18 cellular contexts compared by ENCODE assay signal in genomic region chr4:122500852-122501501, GRCh38. TPM values are rescaled to one million over a fixed set of nuclear protein-coding genes. Genes with fewer than 3 reads are reported as not detected.
A peak's percentile ranks its signal among the peaks of the same experiment; 100 is the strongest.
DNase-seq lines count a peak whose midpoint lies in the region; ATAC-seq and TF ChIP-seq lines count a peak whose summit lies in the region.
"Had no signal": no experiment of that assay in that cellular context is flagged by ENCODE, and none has a peak within 500 bp of the region (broad histone marks: within the 10 kb centered on the region; RNA-seq: fewer than 3 reads in every experiment).

No MANE protein-coding gene starts in this region.

- no peak overlapping the region for H3K4me3 Mint-ChIP-seq in endodermal cell
- H3K4me3 Mint-ChIP-seq in activated naive CD4-positive, alpha-beta T cell treated with anti-CD3 and anti-CD28 coated beads, Interleukin-2, amount 10 ng/mL, durations not matched to agents 7 days and 5 days = no peak overlapping the region
- H3K4me3 Mint-ChIP-seq: effector memory CD8-positive, alpha-beta T cell; nephron had no signal

- peaks cover 3% of the 10 kb centered on the region for H3K4me1 Mint-ChIP-seq in endodermal cell
- H3K4me1 Mint-ChIP-seq in activated naive CD4-positive, alpha-beta T cell treated with anti-CD3 and anti-CD28 coated beads, Interleukin-2, amount 10 ng/mL, durations not matched to agents 7 days and 5 days = peaks cover 21% of the 10 kb centered on the region
- H3K4me1 Mint-ChIP-seq: nephron had no signal

- H3K4me3 ChIP-seq in endodermal cell (ENCODE audit: low read length) = no peak overlapping the region
- H3K4me3 ChIP-seq: BLaER1 treated with 17β-estradiol and CSF1 and Interleukin-3, amounts not matched to agents 10 nM and 100 nM; skin epidermis had no signal

- no peaks in the 10 kb centered on the region for H3K36me3 ChIP-seq in endodermal cell (ENCODE audit: control insufficient read depth, insufficient read depth, low read length)
- H3K36me3 ChIP-seq: BLaER1 treated with 17β-estradiol and CSF1 and Interleukin-3, amounts not matched to agents 10 nM and 100 nM had no signal

- H3K27me3 ChIP-seq in endodermal cell (ENCODE audit: control insufficient read depth, insufficient read depth, low read length, poor library complexity, severe bottlenecking) = no peaks in the 10 kb centered on the region
- H3K27me3 ChIP-seq: BLaER1 treated with 17β-estradiol and CSF1 and Interleukin-3, amounts not matched to agents 10 nM and 100 nM had no signal

- CTCF ChIA-PET in activated naive CD4-positive, alpha-beta T cell treated with anti-CD3 and anti-CD28 coated beads, Interleukin-2, amount 10 ng/mL, durations not matched to agents 7 days and 5 days (lab: Charles Lee) = no interaction called here

- no peak for ATAC-seq in HG03565 (IDR thresholded peaks at IDR 0.05; ENCODE audit: unreplicated experiment)
- ATAC-seq: effector memory CD8-positive, alpha-beta T cell had no signal

- H3K4me1 ChIP-seq in endodermal cell (ENCODE audit: control insufficient read depth, insufficient read depth, low read length) = no peaks in the 10 kb centered on the region
- H3K4me1 ChIP-seq: BLaER1 treated with 17β-estradiol and CSF1 and Interleukin-3, amounts not matched to agents 10 nM and 100 nM had no signal

- no peaks in the 10 kb centered on the region for H3K27me3 Mint-ChIP-seq in endodermal cell (ENCODE audit: insufficient read depth)
- no peaks in the 10 kb centered on the region for H3K27me3 Mint-ChIP-seq in activated naive CD4-positive, alpha-beta T cell treated with anti-CD3 and anti-CD28 coated beads, Interleukin-2, amount 10 ng/mL, durations not matched to agents 7 days and 5 days

- no peak overlapping the region for H3K9ac ChIP-seq in endodermal cell (ENCODE audit: extremely low read depth, low read length, poor library complexity, severe bottlenecking)
- H3K9ac ChIP-seq: BLaER1 treated with 17β-estradiol and CSF1 and Interleukin-3, amounts not matched to agents 10 nM and 100 nM; SK-N-SH had no signal

- 90 to 97% methylated on average over 4 of the region's 4 CpGs for WGBS in endodermal cell (ENCODE audit: insufficient coverage in 1 of 2, insufficient read length in 1 of 2), 2 experiments

- H3K27ac Mint-ChIP-seq in endodermal cell = no peak overlapping the region
- H3K27ac Mint-ChIP-seq in activated naive CD4-positive, alpha-beta T cell treated with anti-CD3 and anti-CD28 coated beads, Interleukin-2, amount 10 ng/mL, durations not matched to agents 7 days and 5 days = no peak overlapping the region
- H3K27ac Mint-ChIP-seq: effector memory CD8-positive, alpha-beta T cell; nephron had no signal

- no peaks in the 10 kb centered on the region for H3K36me3 Mint-ChIP-seq in endodermal cell (ENCODE audit: low read depth)
- no peaks in the 10 kb centered on the region for H3K36me3 Mint-ChIP-seq in activated naive CD4-positive, alpha-beta T cell treated with anti-CD3 and anti-CD28 coated beads, Interleukin-2, amount 10 ng/mL, durations not matched to agents 7 days and 5 days

- no peak overlapping the region for H3K27ac ChIP-seq in endodermal cell (ENCODE audit: low read depth, low read length)
- H3K27ac ChIP-seq: BLaER1 treated with 17β-estradiol and CSF1 and Interleukin-3, amounts not matched to agents 10 nM and 100 nM; skin epidermis had no signal

- no peaks in the 10 kb centered on the region for H3K9me3 ChIP-seq in endodermal cell (ENCODE audit: control insufficient read depth, low read length)
- H3K9me3 ChIP-seq: BLaER1 treated with 17β-estradiol and CSF1 and Interleukin-3, amounts not matched to agents 10 nM and 100 nM; SK-N-SH had no signal

- no peak for TF ChIP-seq CTCF in endodermal cell (conservative IDR thresholded peaks at IDR 0.05)

- DNase-seq in H4 (ENCODE audit: low spot score) = peak; percentile 35
- DNase-seq in NCI-H2029 (lab: John Stamatoyannopoulos, UW) = peak; percentile 77
- peak; percentile 28 for DNase-seq in amniotic epithelial cell (ENCODE audit: low read depth)
- peak; percentile 3 to 20 for DNase-seq in lung microvascular endothelial cell (ENCODE audit: low read depth in 2 of 2)
- no peak for DNase-seq in stimulated activated CD4-positive, alpha-beta T cell treated with anti-CD3 and anti-CD28 coated beads, Interleukin-2, amount 100 ng/mL, for 24 hours
- no peak for DNase-seq in endodermal cell
- no peak for DNase-seq in activated naive CD4-positive, alpha-beta T cell treated with anti-CD3 and anti-CD28 coated beads, Interleukin-2, amount 10 ng/mL, durations not matched to agents 7 days and 5 days
- DNase-seq: activated T-cell treated with anti-CD3 and anti-CD28 coated beads, Interleukin-2, amount 50 U/mL, for 1 hour; amygdala; effector memory CD8-positive, alpha-beta T cell; head of caudate nucleus; left cardiac atrium; SK-N-SH had no signal

- H3K9me3 Mint-ChIP-seq in endodermal cell = peaks cover 3% of the 10 kb centered on the region
- H3K9me3 Mint-ChIP-seq in activated naive CD4-positive, alpha-beta T cell treated with anti-CD3 and anti-CD28 coated beads, Interleukin-2, amount 10 ng/mL, durations not matched to agents 7 days and 5 days = no peaks in the 10 kb centered on the region
- H3K9me3 Mint-ChIP-seq: effector memory CD8-positive, alpha-beta T cell; nephron had no signal

RNA-seq across cellular contexts. Expression of gene IL2, which starts 44.5 kb away (rescaled TPM):
- total RNA-seq in H4 (2014; rRNA removed; shearing (Covaris generic)) = not detected in 2 replicates
- total RNA-seq in lung microvascular endothelial cell (not detected in 2 replicates), endodermal cell (not detected)
- not detected for polyA plus RNA-seq in endodermal cell (2013, experiment 1 of 2)
- not detected for polyA plus RNA-seq in endodermal cell (2013, experiment 2 of 2)
- total RNA-seq: G401, left cardiac atrium had no signal
- polyA plus RNA-seq: SK-N-SH had no signal

Comparison
In these comparisons a context has a peak if more than half of its experiments do, and no peak if none do; other contexts are left out.
1. DNase-seq: peak in H4 (single experiment), NCI-H2029 (single experiment), amniotic epithelial cell (single experiment) and lung microvascular endothelial cell (2 of 2); none in stimulated activated CD4-positive, alpha-beta T cell treated with anti-CD3 and anti-CD28 coated beads, Interleukin-2, amount 100 ng/mL, for 24 hours (0 of 2), endodermal cell (single experiment) and activated naive CD4-positive, alpha-beta T cell treated with anti-CD3 and anti-CD28 coated beads, Interleukin-2, amount 10 ng/mL, durations not matched to agents 7 days and 5 days (single experiment).